In the genomic region with DNA sequence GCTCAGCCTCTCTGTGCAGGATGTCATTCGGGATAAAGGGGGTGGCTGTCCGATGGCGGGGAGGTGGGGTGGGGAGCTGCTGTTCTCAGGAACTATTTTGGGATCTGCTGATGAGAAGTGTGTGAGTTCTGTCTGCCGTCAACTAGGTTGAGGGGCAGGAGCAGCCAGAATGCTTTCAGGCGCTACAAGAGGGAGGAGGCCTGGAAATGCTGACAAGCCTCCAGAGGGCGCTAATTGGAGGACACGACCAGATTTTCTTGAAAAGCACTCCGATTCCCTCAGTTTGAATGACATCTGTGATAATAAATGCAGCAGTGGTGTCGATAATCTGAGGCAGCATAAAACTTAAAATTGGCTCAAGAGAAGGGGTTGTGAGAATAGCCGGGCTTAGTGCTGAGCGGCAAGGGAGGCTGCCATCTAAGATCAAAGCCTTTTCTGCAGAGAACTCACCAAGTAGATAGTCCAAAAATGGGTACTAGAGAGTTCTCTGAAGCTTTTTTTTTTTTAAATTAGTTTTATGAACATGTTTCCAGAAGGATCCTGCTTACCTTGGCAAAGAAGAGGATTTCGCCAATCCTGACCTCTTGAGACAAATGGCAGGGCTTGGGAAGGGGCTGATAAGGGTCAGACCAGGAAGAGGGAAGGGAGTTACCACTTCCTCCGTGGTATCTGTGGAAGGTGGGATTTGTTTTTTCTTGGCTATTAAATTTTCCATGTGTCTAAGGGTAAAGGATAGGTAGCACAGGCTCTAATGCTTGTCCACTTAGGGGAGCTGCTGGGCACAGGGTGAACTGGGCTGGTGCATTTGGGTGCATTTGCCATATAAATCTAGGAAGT, we compare ENCODE assay signal across 9 cellular contexts.
A peak's percentile ranks its signal among the peaks of the same experiment; 100 is the strongest.
DNase-seq lines count a peak whose midpoint lies in the region; ATAC-seq and TF ChIP-seq lines count a peak whose summit lies in the region.
"Had no signal": no experiment of that assay in that cellular context is flagged by ENCODE, and none has a peak within 500 bp of the region (broad histone marks: within the 10 kb centered on the region; RNA-seq: fewer than 3 reads in every experiment).

No MANE protein-coding gene starts in this region.

- no peak overlapping the region for H3K27ac ChIP-seq in CD4-positive, alpha-beta T cell (ENCODE audit: low read depth, low read length)
- H3K27ac ChIP-seq in HL-60 (replicated peaks): no peak overlapping the region
- no peak overlapping the region for H3K27ac ChIP-seq in hepatocyte
- H3K27ac ChIP-seq in transverse colon: no peak overlapping the region

- H3K9me2 ChIP-seq in hepatocyte (replicated peaks; ENCODE audit: insufficient read depth): no peaks in the 10 kb centered on the region

- no peaks in the 10 kb centered on the region for H4K20me1 ChIP-seq in hepatocyte (ENCODE audit: insufficient read depth, poor library complexity, severe bottlenecking)

- H3K4me1 Mint-ChIP-seq in CD4-positive, alpha-beta T cell (ENCODE audit: low read depth): no peaks in the 10 kb centered on the region
- no peaks in the 10 kb centered on the region for H3K4me1 Mint-ChIP-seq in activated CD8-positive, alpha-beta T cell treated with anti-CD3 and anti-CD28 coated beads, Interleukin-2, amount 10 ng/mL, durations not matched to agents 7 days and 5 days (ENCODE audit: low read depth)

- peak; percentile 53 for TF ChIP-seq CTCF in CD4-positive, alpha-beta T cell (IDR thresholded peaks at IDR 0.05)
- TF ChIP-seq CTCF in HL-60 (IDR thresholded peaks at IDR 0.05; ENCODE audit: insufficient read depth, low read length) (peak; percentile 35), hepatocyte (IDR thresholded peaks at IDR 0.05; ENCODE audit: poor library complexity) (peak; percentile 43), transverse colon (IDR thresholded peaks at IDR 0.05) (peak; percentile 25 to 52 (median 42))

- H3K4me1 ChIP-seq in hepatocyte (ENCODE audit: insufficient read depth) (no peaks in the 10 kb centered on the region), transverse colon (no peaks in the 10 kb centered on the region)

- H3K27me3 Mint-ChIP-seq in CD4-positive, alpha-beta T cell: no peaks in the 10 kb centered on the region
- no peaks in the 10 kb centered on the region for H3K27me3 Mint-ChIP-seq in activated CD8-positive, alpha-beta T cell treated with anti-CD3 and anti-CD28 coated beads, Interleukin-2, amount 10 ng/mL, durations not matched to agents 7 days and 5 days (ENCODE audit: low read depth)
- H3K27me3 Mint-ChIP-seq: stimulated activated naive CD8-positive, alpha-beta T cell treated with anti-CD3 and anti-CD28 coated beads, Interleukin-15, Interleukin-2, amounts not matched to agents 100 ng/mL and 50 ng/mL, for 24 hours had no signal

- H3K9me3 Mint-ChIP-seq in CD4-positive, alpha-beta T cell: no peaks in the 10 kb centered on the region
- no peaks in the 10 kb centered on the region for H3K9me3 Mint-ChIP-seq in activated CD8-positive, alpha-beta T cell treated with anti-CD3 and anti-CD28 coated beads, Interleukin-2, amount 10 ng/mL, durations not matched to agents 7 days and 5 days (ENCODE audit: insufficient read depth)
- H3K9me3 Mint-ChIP-seq: stimulated activated naive CD8-positive, alpha-beta T cell treated with anti-CD3 and anti-CD28 coated beads, Interleukin-15, Interleukin-2, amounts not matched to agents 100 ng/mL and 50 ng/mL, for 24 hours had no signal

- no peak for TF ChIP-seq POLR2A in transverse colon (IDR thresholded peaks at IDR 0.05)

- no peak for ATAC-seq in CD4-positive, alpha-beta T cell (ENCODE audit: poor library complexity)
- no peak for ATAC-seq in activated CD8-positive, alpha-beta T cell treated with anti-CD3 and anti-CD28 coated beads, Interleukin-2, amount 10 ng/mL, durations not matched to agents 7 days and 5 days
- no peak for ATAC-seq in HG03439 (IDR thresholded peaks at IDR 0.05; ENCODE audit: unreplicated experiment)

- POLR2A ChIA-PET in CD4-positive, alpha-beta T cell (lab: Charles Lee): no interaction called here
- POLR2A ChIA-PET in activated CD8-positive, alpha-beta T cell treated with anti-CD3 and anti-CD28 coated beads, Interleukin-2, amount 10 ng/mL, durations not matched to agents 7 days and 5 days (lab: Charles Lee): interaction anchor here (0.7 to 1.6 kb wide), 2 partner anchors 95 to 930 kb away, joined by 3 read pairs; a partner anchor contains a TSS

- H3K4me2 ChIP-seq in hepatocyte: no peak overlapping the region

- no peaks in the 10 kb centered on the region for H3K9me3 ChIP-seq in CD4-positive, alpha-beta T cell (ENCODE audit: control insufficient read depth, low read length)
- H3K9me3 ChIP-seq in hepatocyte (ENCODE audit: low read depth) (no peaks in the 10 kb centered on the region), transverse colon (no peaks in the 10 kb centered on the region)

- no peak overlapping the region for H2AFZ ChIP-seq in hepatocyte

- H3K4me3 Mint-ChIP-seq in CD4-positive, alpha-beta T cell: no peak overlapping the region
- H3K4me3 Mint-ChIP-seq in activated CD8-positive, alpha-beta T cell treated with anti-CD3 and anti-CD28 coated beads, Interleukin-2, amount 10 ng/mL, durations not matched to agents 7 days and 5 days: no peak overlapping the region
- H3K4me3 Mint-ChIP-seq: stimulated activated naive CD8-positive, alpha-beta T cell treated with anti-CD3 and anti-CD28 coated beads, Interleukin-15, Interleukin-2, amounts not matched to agents 100 ng/mL and 50 ng/mL, for 24 hours had no signal

- DNase-seq in CD4-positive, alpha-beta T cell: peak in 6 of 10 experiments; percentile 5 to 27 (median 14)
- DNase-seq in HL-60 (ENCODE audit: low read depth in 1 of 2, low spot score in 1 of 2) (peak; percentile 10 to 21), hepatocyte (ENCODE audit: low spot score) (peak; percentile 35), transverse colon (peak; percentile 42), mucosa of gallbladder (ENCODE audit: low spot score) (no peak), pons (ENCODE audit: low spot score) (no peak)
- DNase-seq in activated CD8-positive, alpha-beta T cell treated with anti-CD3 and anti-CD28 coated beads, Interleukin-2, amount 10 ng/mL, durations not matched to agents 7 days and 5 days: peak; percentile 56

- CTCF ChIA-PET in CD4-positive, alpha-beta T cell (lab: Charles Lee): no interaction called here
- CTCF ChIA-PET in activated CD8-positive, alpha-beta T cell treated with anti-CD3 and anti-CD28 coated beads, Interleukin-2, amount 10 ng/mL, durations not matched to agents 7 days and 5 days (lab: Charles Lee): interaction anchor here (0.6 to 2.4 kb wide), 11 partner anchors 14 to 754 kb away, joined by 3 to 12 read pairs (median 4); a partner anchor contains a TSS

- TF ChIP-seq EP300 in transverse colon (IDR thresholded peaks at IDR 0.05; ENCODE audit: low read depth): no peak

- intact Hi-C loops in CD4-positive, alpha-beta T cell (cut with DNase I, micrococcal nuclease): loop anchor here (1.0 to 5.0 kb wide), 4 partner anchors 119 to 619 kb away; no protein-coding TSS in a partner anchor
- intact Hi-C loops in transverse colon (cut with DNase I; ENCODE audit: low total_unique reads): no loop called here

- no peaks in the 10 kb centered on the region for H3K79me2 ChIP-seq in hepatocyte

- WGBS in hepatocyte (ENCODE audit: low lambda C conversion rate, missing lambda C conversion rate): 51% methylated on average over 13 of the region's 13 CpGs
- WGBS in transverse colon (ENCODE audit: low coverage in 1 of 2), 2 donors: 68 to 76% methylated on average over 6 to 13 of the region's 13 CpGs

- no peaks in the 10 kb centered on the region for H3K36me3 ChIP-seq in hepatocyte (replicated peaks; ENCODE audit: insufficient read depth, low read depth)
- H3K36me3 ChIP-seq in transverse colon: no peaks in the 10 kb centered on the region

- H3K4me3 ChIP-seq in HL-60 (replicated peaks; ENCODE audit: insufficient read depth, low read length) (no peak overlapping the region), hepatocyte (no peak overlapping the region), transverse colon (no peak overlapping the region)

- no peak overlapping the region for H3K27ac Mint-ChIP-seq in CD4-positive, alpha-beta T cell
- H3K27ac Mint-ChIP-seq in activated CD8-positive, alpha-beta T cell treated with anti-CD3 and anti-CD28 coated beads, Interleukin-2, amount 10 ng/mL, durations not matched to agents 7 days and 5 days: peak overlapping the region; percentile 47
- H3K27ac Mint-ChIP-seq: stimulated activated naive CD8-positive, alpha-beta T cell treated with anti-CD3 and anti-CD28 coated beads, Interleukin-15, Interleukin-2, amounts not matched to agents 100 ng/mL and 50 ng/mL, for 24 hours had no signal

- H3K27me3 ChIP-seq in CD4-positive, alpha-beta T cell (ENCODE audit: control insufficient read depth, insufficient read depth, low read length): no peaks in the 10 kb centered on the region
- H3K27me3 ChIP-seq in HL-60 (ENCODE audit: insufficient read depth, poor library complexity, severe bottlenecking) (no peaks in the 10 kb centered on the region), hepatocyte (no peaks in the 10 kb centered on the region), transverse colon (no peaks in the 10 kb centered on the region)

- in situ Hi-C loops in transverse colon (cut with MboI; ENCODE audit: low pct_ligation_motif_present in 1 of 4, low pct_unique_long_range_greater_than_20kb in 1 of 4, low sequenced_read_pairs in 3 of 4): loop anchor here in 2 of 4 donors (5.0 to 10.0 kb wide), 2 partner anchors 106 to 119 kb away; no protein-coding TSS in a partner anchor

- peaks cover 99% of the 10 kb centered on the region for H3K36me3 Mint-ChIP-seq in CD4-positive, alpha-beta T cell (ENCODE audit: low read depth)
- H3K36me3 Mint-ChIP-seq in activated CD8-positive, alpha-beta T cell treated with anti-CD3 and anti-CD28 coated beads, Interleukin-2, amount 10 ng/mL, durations not matched to agents 7 days and 5 days (ENCODE audit: low read depth): peaks cover 38% of the 10 kb centered on the region

Comparison
In these comparisons a context has a peak if more than half of its experiments do, and no peak if none do; other contexts are left out.
1. DNase-seq: peak in CD4-positive, alpha-beta T cell (6 of 10), HL-60 (2 of 2), activated CD8-positive, alpha-beta T cell treated with anti-CD3 and anti-CD28 coated beads, Interleukin-2, amount 10 ng/mL, durations not matched to agents 7 days and 5 days (single experiment), hepatocyte (single experiment) and transverse colon (single experiment); none in mucosa of gallbladder (single experiment) and pons (single experiment).
2. Peak in every context shown above with its lines, with median percentiles within 50 percentile points of each other: CTCF ChIP-seq.